In the genomic region with DNA sequence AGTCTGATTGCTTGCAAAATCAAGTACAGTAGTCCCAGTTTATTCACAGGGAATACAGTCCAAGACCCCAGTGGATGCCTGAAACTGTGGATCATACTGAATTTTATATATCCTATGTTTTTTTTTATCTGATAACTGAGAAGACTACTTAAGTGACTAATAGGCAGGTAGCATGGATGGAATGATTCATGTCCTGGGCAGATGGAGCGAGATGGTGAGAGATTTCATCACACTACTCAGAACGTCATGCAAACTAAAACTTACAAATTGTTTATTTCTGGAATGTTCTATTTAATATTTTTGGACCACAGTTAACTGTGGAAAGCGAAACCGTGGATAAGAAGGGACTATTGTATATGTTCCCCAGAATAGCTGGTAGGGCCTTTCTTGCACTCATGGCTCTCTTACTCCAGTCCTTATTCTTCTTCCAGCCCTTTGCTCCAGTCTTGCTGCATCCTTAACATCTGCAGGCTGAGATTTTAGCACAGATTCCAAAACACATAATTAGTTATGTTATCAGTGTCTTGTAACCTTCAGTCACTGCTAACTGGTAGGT, we compare ENCODE assay signal across 19 cellular contexts.
"Had no signal": no experiment of that assay in that cellular context is flagged by ENCODE, and none has a peak within 500 bp of the region (broad histone marks: within the 10 kb centered on the region; RNA-seq: fewer than 3 reads in every experiment).

No MANE protein-coding gene starts in this region.

- H3K4me1 Mint-ChIP-seq: activated naive CD8-positive, alpha-beta T cell treated with anti-CD3 and anti-CD28 coated beads, Interleukin-2, amount 50 U/mL, for 24 hours; central memory CD8-positive, alpha-beta T cell had no signal

- DNase-seq: activated CD4-positive, alpha-beta memory T cell treated with anti-CD3 and anti-CD28 coated beads for 36 hours; activated CD4-positive, alpha-beta T cell treated with anti-CD3 and anti-CD28 coated beads for 1 hour; activated naive CD8-positive, alpha-beta T cell treated with anti-CD3 and anti-CD28 coated beads, Interleukin-2, amount 50 U/mL, for 24 hours; activated T-cell treated with anti-CD3 and anti-CD28 coated beads, Interleukin-2, amount 50 U/mL, for 72 hours; effector memory CD8-positive, alpha-beta T cell; erythroblast; heart left ventricle; islet precursor cell; left lung; stimulated activated CD4-positive, alpha-beta T cell treated with anti-CD3 and anti-CD28 coated beads, Interleukin-12 subunit alpha, Interleukin-12 subunit beta, amount 100 ng/mL, for 4 hours; stimulated activated CD4-positive, alpha-beta T cell treated with anti-CD3 and anti-CD28 coated beads, Interleukin-4, amount 100 ng/mL, for 1 hour; stimulated activated CD8-positive, alpha-beta memory T cell treated with anti-CD3 and anti-CD28 coated beads, Interleukin-4, amount 100 ng/mL, for 48 hours; stomach; thyroid gland; uterus had no signal

- H3K4me3 ChIP-seq: heart left ventricle, left lung, stomach, thyroid gland, uterus had no signal

- H3K36me3 Mint-ChIP-seq: activated CD4-positive, alpha-beta memory T cell treated with anti-CD3 and anti-CD28 coated beads for 36 hours; memory B cell; natural killer cell treated with Interleukin-12 subunit alpha and Interleukin-12 subunit beta and Interleukin-15 and Interleukin-18, amount 100 ng/mL, for 72 hours had no signal

- H3K27me3 Mint-ChIP-seq: activated naive CD8-positive, alpha-beta T cell treated with anti-CD3 and anti-CD28 coated beads, Interleukin-2, amount 50 U/mL, for 24 hours; central memory CD8-positive, alpha-beta T cell had no signal

- H3K27ac Mint-ChIP-seq: activated CD4-positive, alpha-beta memory T cell treated with anti-CD3 and anti-CD28 coated beads for 36 hours; activated naive CD8-positive, alpha-beta T cell treated with anti-CD3 and anti-CD28 coated beads, Interleukin-2, amount 50 U/mL, for 24 hours; activated T-cell treated with anti-CD3 and anti-CD28 coated beads, Interleukin-2, amount 50 U/mL, for 72 hours; effector memory CD8-positive, alpha-beta T cell; memory B cell; natural killer cell treated with Interleukin-12 subunit alpha and Interleukin-12 subunit beta and Interleukin-15 and Interleukin-18, amount 100 ng/mL, for 72 hours had no signal

- H3K4me3 Mint-ChIP-seq: activated CD4-positive, alpha-beta memory T cell treated with anti-CD3 and anti-CD28 coated beads for 36 hours; activated naive CD8-positive, alpha-beta T cell treated with anti-CD3 and anti-CD28 coated beads, Interleukin-2, amount 50 U/mL, for 24 hours; activated T-cell treated with anti-CD3 and anti-CD28 coated beads, Interleukin-2, amount 50 U/mL, for 72 hours; central memory CD8-positive, alpha-beta T cell; effector memory CD8-positive, alpha-beta T cell; memory B cell; natural killer cell treated with Interleukin-12 subunit alpha and Interleukin-12 subunit beta and Interleukin-15 and Interleukin-18, amount 100 ng/mL, for 72 hours had no signal

- ATAC-seq: activated naive CD8-positive, alpha-beta T cell treated with anti-CD3 and anti-CD28 coated beads, Interleukin-2, amount 50 U/mL, for 24 hours; effector memory CD8-positive, alpha-beta T cell; heart left ventricle; left lung; natural killer cell treated with Interleukin-12 subunit alpha and Interleukin-12 subunit beta and Interleukin-15 and Interleukin-18, amount 100 ng/mL, for 72 hours; sciatic nerve had no signal

- H3K9me3 Mint-ChIP-seq: activated CD4-positive, alpha-beta memory T cell treated with anti-CD3 and anti-CD28 coated beads for 36 hours; central memory CD8-positive, alpha-beta T cell had no signal
